In the genomic region with DNA sequence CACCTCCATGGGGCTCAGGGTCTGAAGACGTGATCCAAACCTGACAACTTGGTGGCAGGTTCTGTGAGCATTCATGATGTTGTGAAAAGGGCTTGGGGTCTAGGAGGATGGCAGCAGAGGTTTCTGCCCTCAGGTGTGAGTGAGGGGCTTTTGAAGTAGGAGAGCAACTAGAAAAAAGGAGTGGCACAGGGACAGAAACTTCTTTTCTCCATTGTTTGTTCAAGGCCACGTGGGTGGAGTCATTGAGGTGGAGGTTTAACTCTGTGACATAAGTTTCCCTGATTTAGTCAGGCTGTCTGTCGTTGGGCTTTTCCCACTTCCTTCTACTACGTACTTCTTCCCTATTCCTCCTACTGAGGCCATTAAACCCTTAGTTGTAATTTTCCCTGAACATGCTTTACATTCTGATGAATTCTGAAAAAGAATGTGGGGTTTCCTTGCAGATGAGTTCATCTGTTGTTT, we compare ENCODE assay signal across 9 cellular contexts. TPM values are rescaled to one million over a fixed set of nuclear protein-coding genes. Genes with fewer than 3 reads are reported as not detected.
A peak's percentile ranks its signal among the peaks of the same experiment; 100 is the strongest.
DNase-seq lines count a peak whose midpoint lies in the region; ATAC-seq, FAIRE-seq and TF ChIP-seq lines count a peak whose summit lies in the region.
"Had no signal": no experiment of that assay in that cellular context is flagged by ENCODE, and none has a peak within 500 bp of the region (broad histone marks: within the 10 kb centered on the region; RNA-seq: fewer than 3 reads in every experiment).

No MANE protein-coding gene starts in this region.

- no peaks in the 10 kb centered on the region for H3K36me3 ChIP-seq in pancreas

- POLR2A ChIA-PET in T-cell (lab: Charles Lee): interaction anchor here (0.9 to 1.2 kb wide), 3 partner anchors 11 to 13 kb away, joined by 4 to 13 read pairs (median 7); a partner anchor contains a TSS

- WGBS in pancreas, 2 donors: 16 to 23% methylated on average over 4 of the region's 4 CpGs

- H3K27me3 Mint-ChIP-seq in T-cell: no peaks in the 10 kb centered on the region
- H3K27me3 Mint-ChIP-seq in effector memory CD8-positive, alpha-beta T cell: no peaks in the 10 kb centered on the region

- no peak for FAIRE-seq in pancreas (lab: Jason Lieb, UNC)

- no peaks in the 10 kb centered on the region for H3K9me3 Mint-ChIP-seq in T-cell
- no peaks in the 10 kb centered on the region for H3K9me3 Mint-ChIP-seq in effector memory CD8-positive, alpha-beta T cell

- H3K36me3 Mint-ChIP-seq in T-cell: peaks cover 21% of the 10 kb centered on the region
- H3K36me3 Mint-ChIP-seq in effector memory CD8-positive, alpha-beta T cell (ENCODE audit: insufficient read depth): peaks cover 59% of the 10 kb centered on the region

- no peak overlapping the region for H3K4me3 ChIP-seq in pancreas

- no peak for TF ChIP-seq CTCF in pancreas (IDR thresholded peaks at IDR 0.05)

- H3K27me3 ChIP-seq in pancreas: no peaks in the 10 kb centered on the region

- H3K4me3 Mint-ChIP-seq in T-cell: peak overlapping the region; percentile 53 to 76 (median 65)
- peak overlapping the region; percentile 69 to 89 for H3K4me3 Mint-ChIP-seq in effector memory CD8-positive, alpha-beta T cell

- intact Hi-C loops in pancreas (cut with DNase I): no loop called here

- H3K4me1 Mint-ChIP-seq in T-cell: peaks cover 86 to 87% (median 87%) of the 10 kb centered on the region in 3 donors
- peaks cover 77 to 84% of the 10 kb centered on the region in 2 donors for H3K4me1 Mint-ChIP-seq in effector memory CD8-positive, alpha-beta T cell (ENCODE audit: low read depth in 2 of 2)

- ATAC-seq in T-cell (replicated peaks in 1 of 4) (no peak), pancreas (peak; percentile 59 to 71 (median 70)), GM19452 (IDR thresholded peaks at IDR 0.05; ENCODE audit: unreplicated experiment) (no peak)
- no peak for ATAC-seq in effector memory CD8-positive, alpha-beta T cell (replicated peaks)

- peak overlapping the region; percentile 99 to 100 for H3K27ac Mint-ChIP-seq in T-cell
- peak overlapping the region; percentile 96 to 98 for H3K27ac Mint-ChIP-seq in effector memory CD8-positive, alpha-beta T cell

- DNase-seq in activated CD8-positive, alpha-beta memory T cell treated with anti-CD3 and anti-CD28 coated beads for 24 hours: peak; percentile 80
- no peak for DNase-seq in activated CD8-positive, alpha-beta memory T cell treated with anti-CD3 and anti-CD28 coated beads, Interleukin-2, amount 50 U/mL, for 48 hours
- DNase-seq in T-cell (no peak), pancreas (peak in 2 of 6 donors; percentile 31 to 64), GDM1 (lab: John Stamatoyannopoulos, UW) (no peak), DMS153 treated with DMSO at 0.1 percent for 48 hours (lab: John Stamatoyannopoulos, UW; ENCODE audit: unreplicated experiment) (no peak)
- DNase-seq in effector memory CD8-positive, alpha-beta T cell: no peak
- DNase-seq: DND-41 had no signal

- H3K4me1 ChIP-seq in pancreas: peaks cover 31 to 61% (median 54%) of the 10 kb centered on the region in 3 donors

- CTCF ChIA-PET in T-cell (lab: Charles Lee): interaction anchor here in 1 of 2 donors (0.7 to 2.1 kb wide), 6 partner anchors 9 to 103 kb away, joined by 3 to 8 read pairs (median 5); a partner anchor contains a TSS

- H3K9me3 ChIP-seq in pancreas: no peaks in the 10 kb centered on the region

- H3K27ac ChIP-seq in pancreas: peak overlapping the region in 2 of 4 donors; percentile 74 to 78

RNA-seq across cellular contexts. Expression of a gene that starts 13.1 kb away (rescaled TPM):
- total RNA-seq in T-cell (100 to 1,000 TPM; 188 to 217 (median 208) TPM), pancreas (100 to 1,000 TPM in 1 of 6 donors, 10 to 100 TPM in 5; 37.0 to 101 (median 56.6) TPM)
- polyA plus RNA-seq in pancreas: 10 to 100 TPM; 34.6 to 37.1 TPM

RNA-seq across cellular contexts. Expression of a gene that starts 53.9 kb away (rescaled TPM):
- total RNA-seq in T-cell (10 to 100 TPM; 23.3 to 46.4 (median 29.2) TPM), pancreas (10 to 100 TPM in 1 of 6 donors, 1 to 10 TPM in 5; 3.0 to 11.7 (median 5.6) TPM)
- polyA plus RNA-seq in pancreas: 1 to 10 TPM; 3.4 to 4.6 TPM

RNA-seq across cellular contexts. Expression of a gene that starts 57.3 kb away (rescaled TPM):
- total RNA-seq in T-cell (10 to 100 TPM; 31.4 to 43.7 (median 38.8) TPM), pancreas (10 to 100 TPM; 14.8 to 36.7 (median 26.6) TPM)
- 10 to 100 TPM; 23.2 to 42.5 TPM for polyA plus RNA-seq in pancreas

RNA-seq across cellular contexts. Expression of a gene that starts 57.6 kb away (rescaled TPM):
- total RNA-seq in T-cell: 10 to 100 TPM; 29.5 to 44.6 (median 36.0) TPM
- 10 to 100 TPM in 3 of 6 donors, 1 to 10 TPM in 3; 7.2 to 14.5 (median 9.6) TPM for total RNA-seq in pancreas
- polyA plus RNA-seq in pancreas: 1 to 10 TPM; 4.2 to 4.7 TPM

Comparison
In these comparisons a context has a peak if more than half of its experiments do, and no peak if none do; other contexts are left out.
1. ATAC-seq: peak in pancreas (4 of 4); none in T-cell (0 of 4), effector memory CD8-positive, alpha-beta T cell (single experiment) and GM19452 (single experiment).